ENCODE assay signal across 18 cellular contexts in genomic region chr6:18139935-18140621, GRCh38. TPM values are rescaled to one million over a fixed set of nuclear protein-coding genes. Genes with fewer than 3 reads are reported as not detected.
A peak's percentile ranks its signal among the peaks of the same experiment; 100 is the strongest.
DNase-seq lines count a peak whose midpoint lies in the region; ATAC-seq, FAIRE-seq and TF ChIP-seq lines count a peak whose summit lies in the region.
"Had no signal": no experiment of that assay in that cellular context is flagged by ENCODE, and none has a peak within 500 bp of the region (broad histone marks: within the 10 kb centered on the region; RNA-seq: fewer than 3 reads in every experiment).

No MANE protein-coding gene starts in this region.

- TF ChIP-seq POLR2A in K562 (conservative IDR thresholded peaks at IDR 0.05): no peak
- no peak for TF ChIP-seq POLR2A in GM12892 (IDR thresholded peaks at IDR 0.05; ENCODE audit: low read depth, low read length)
- TF ChIP-seq POLR2A in sigmoid colon (IDR thresholded peaks at IDR 0.05): no peak

- intact Hi-C loops in K562 (cut with micrococcal nuclease): no loop called here
- intact Hi-C loops in left colon (cut with DNase I, micrococcal nuclease): no loop called here
- intact Hi-C loops in activated naive CD4-positive, alpha-beta T cell treated with anti-CD3 and anti-CD28 coated beads for 36 hours (cut with micrococcal nuclease): no loop called here
- intact Hi-C loops in sigmoid colon (cut with DNase I): no loop called here

- H3K36me3 ChIP-seq in K562 (ENCODE audit: control insufficient read depth, insufficient read depth, low read length): peaks cover 74% of the 10 kb centered on the region
- H3K36me3 ChIP-seq in small intestine (ENCODE audit: control insufficient read depth in 2 of 2, insufficient read depth in 2 of 2, low read length in 2 of 2): peaks cover 10 to 21% of the 10 kb centered on the region in 2 donors
- H3K36me3 ChIP-seq in sigmoid colon: peaks cover 0 to 40% (median 11%) of the 10 kb centered on the region in 4 donors

- H3K4me3 ChIP-seq in K562 (no peak overlapping the region), small intestine (ENCODE audit: low read depth in 1 of 2, low read length in 2 of 2) (no peak overlapping the region), sigmoid colon (no peak overlapping the region)

- no peak for TF ChIP-seq CTCF in K562 (IDR thresholded peaks at IDR 0.05 in 2 of 3, conservative IDR thresholded peaks at IDR 0.05 in 1 of 3; ENCODE audit: insufficient read depth in 2 of 3, low read depth in 1 of 3, low read length in 3 of 3)
- no peak for TF ChIP-seq CTCF in sigmoid colon (IDR thresholded peaks at IDR 0.05)

- H2AFZ ChIP-seq in K562 (ENCODE audit: low read depth, low read length): no peak overlapping the region

- no TSS peak for BruUV-seq in K562 (replicated peaks; lab: Mats Ljungman, UMichigan)

- H3K9me3 ChIP-seq in K562 (replicated peaks; ENCODE audit: control insufficient read depth, insufficient read depth, low read depth, low read length) (no peaks in the 10 kb centered on the region), small intestine (ENCODE audit: control insufficient read depth, low read depth) (no peaks in the 10 kb centered on the region), sigmoid colon (no peaks in the 10 kb centered on the region)
- H3K9me3 ChIP-seq: Caco-2 had no signal

- FAIRE-seq in K562 (lab: Jason Lieb, UNC) (no peak), small intestine (lab: Jason Lieb, UNC) (no peak), GM12892 (lab: Jason Lieb, UNC) (no peak)
- FAIRE-seq: A204.1, D721Med, G401.6, GM12891, GM18507, H1 had no signal

- no peaks in the 10 kb centered on the region for H4K20me1 ChIP-seq in K562 (replicated peaks; ENCODE audit: control insufficient read depth, insufficient read depth, low read length)

- H3K27me3 ChIP-seq in K562 (ENCODE audit: control insufficient read depth in 2 of 2, insufficient read depth in 2 of 2, low read length in 2 of 2) (no peaks in the 10 kb centered on the region), small intestine (ENCODE audit: control insufficient read depth in 2 of 2, insufficient read depth in 2 of 2, low read length in 2 of 2) (no peaks in the 10 kb centered on the region), sigmoid colon (no peaks in the 10 kb centered on the region)

- TF ChIP-seq EP300 in K562 (IDR thresholded peaks at IDR 0.05; ENCODE audit: low read length): no peak
- no peak for TF ChIP-seq EP300 in sigmoid colon (IDR thresholded peaks at IDR 0.05)

- no peak overlapping the region for H3K4me2 ChIP-seq in K562 (ENCODE audit: insufficient read depth, low read length)

- in situ Hi-C loops in K562 (cut with MboI): no loop called here

- CTCF ChIA-PET in K562 (lab: Yijun Ruan, JAX; ENCODE audit: low intra/inter-chr PET ratio): no interaction called here
- CTCF ChIA-PET in activated naive CD4-positive, alpha-beta T cell treated with anti-CD3 and anti-CD28 coated beads for 36 hours (lab: Charles Lee): no interaction called here

- no peaks in the 10 kb centered on the region for H3K4me1 ChIP-seq in K562 (replicated peaks in 1 of 2; ENCODE audit: control insufficient read depth in 2 of 2, insufficient read depth in 2 of 2, low read length in 2 of 2)
- H3K4me1 ChIP-seq in small intestine (ENCODE audit: control insufficient read depth in 2 of 2, insufficient read depth in 1 of 2, low read depth in 1 of 2, low read length in 1 of 2): peaks cover 0 to 2% of the 10 kb centered on the region in 2 donors
- H3K4me1 ChIP-seq in sigmoid colon: no peaks in the 10 kb centered on the region
- H3K4me1 ChIP-seq: Caco-2 had no signal

- ATAC-seq in K562: no peak
- peak; percentile 75 for ATAC-seq in left colon
- ATAC-seq in GM19324 (IDR thresholded peaks at IDR 0.05; ENCODE audit: low FRiP score, unreplicated experiment): no peak

- H3K27ac Mint-ChIP-seq in activated naive CD4-positive, alpha-beta T cell treated with anti-CD3 and anti-CD28 coated beads for 36 hours: no peak overlapping the region
- H3K27ac Mint-ChIP-seq: CD4-positive, alpha-beta T cell had no signal

- H3K4me3 Mint-ChIP-seq in activated naive CD4-positive, alpha-beta T cell treated with anti-CD3 and anti-CD28 coated beads for 36 hours: no peak overlapping the region
- H3K4me3 Mint-ChIP-seq: CD4-positive, alpha-beta T cell; H9 had no signal

- H3K27ac ChIP-seq in K562 (ENCODE audit: extremely low read depth, low read depth, low read length) (no peak overlapping the region), small intestine (ENCODE audit: low read depth in 1 of 2, low read length in 1 of 2) (no peak overlapping the region), sigmoid colon (no peak overlapping the region)
- H3K27ac ChIP-seq: C4-2B had no signal

- peaks cover 21% of the 10 kb centered on the region for H3K36me3 Mint-ChIP-seq in activated naive CD4-positive, alpha-beta T cell treated with anti-CD3 and anti-CD28 coated beads for 36 hours (ENCODE audit: low read depth)

- no peaks in the 10 kb centered on the region for H3K27me3 Mint-ChIP-seq in activated naive CD4-positive, alpha-beta T cell treated with anti-CD3 and anti-CD28 coated beads for 36 hours (ENCODE audit: low read depth)
- H3K27me3 Mint-ChIP-seq: CD4-positive, alpha-beta T cell had no signal

- POLR2A ChIA-PET in K562 (lab: Yijun Ruan, JAX): interaction anchor here (1.1 to 1.2 kb wide), 2 partner anchors 13 to 19 kb away, joined by 4 read pairs; no protein-coding TSS in a partner anchor

- H3K9ac ChIP-seq in K562 (ENCODE audit: insufficient read depth in 1 of 2, low read depth in 2 of 2, low read length in 2 of 2): no peak overlapping the region

- H3K9me1 ChIP-seq in K562 (ENCODE audit: control insufficient read depth, insufficient read depth, low read length): no peaks in the 10 kb centered on the region

- TF ChIP-seq RAD21 in K562 (CRISPR knock-in tag; conservative IDR thresholded peaks at IDR 0.05 in 1 of 2, IDR thresholded peaks at IDR 0.05 in 1 of 2): no peak

- DNase-seq in K562 (ENCODE audit: extremely low read depth in 1 of 4, low spot score in 3 of 4) (no peak), left colon (peak in 1 of 2 donors; percentile 26), small intestine (peak; percentile 48), GM12892 (ENCODE audit: insufficient read length) (no peak), sigmoid colon (no peak)
- no peak for DNase-seq in activated naive CD4-positive, alpha-beta T cell treated with anti-CD3 and anti-CD28 coated beads for 36 hours
- DNase-seq: AML-193; Caco-2; CD4-positive, alpha-beta T cell; H9 had no signal

- no peaks in the 10 kb centered on the region for H3K79me2 ChIP-seq in K562 (ENCODE audit: control insufficient read depth, insufficient read depth, low read length)

- 81% methylated on average over 6 of the region's 6 CpGs for WGBS in K562 (ENCODE audit: insufficient coverage, low coverage, missing lambda C conversion rate)
- 35 to 71% (median 59%) methylated on average over 6 of the region's 6 CpGs for WGBS in small intestine, 3 donors
- WGBS in sigmoid colon, 2 donors: 24 to 78% methylated on average over 6 of the region's 6 CpGs

- no peaks in the 10 kb centered on the region for H3K9me3 Mint-ChIP-seq in activated naive CD4-positive, alpha-beta T cell treated with anti-CD3 and anti-CD28 coated beads for 36 hours
- H3K9me3 Mint-ChIP-seq: CD4-positive, alpha-beta T cell; H9 had no signal

- peaks cover 2% of the 10 kb centered on the region for H3K4me1 Mint-ChIP-seq in activated naive CD4-positive, alpha-beta T cell treated with anti-CD3 and anti-CD28 coated beads for 36 hours (ENCODE audit: low read depth)

RNA-seq across cellular contexts. Expression of gene TPMT, which starts 14.8 kb away (rescaled TPM):
- total RNA-seq in K562 (2011; cell fraction: chromatin; rRNA removed; ENCODE audit: low replicate concordance): 8.8 and 14.9 TPM in 2 replicates
- total RNA-seq in K562 (2011; cell fraction: nucleolus; rRNA removed): 6.3 and 6.7 TPM in 2 replicates
- total RNA-seq in K562 (2011; cell fraction: nucleoplasm; rRNA removed): 9.2 and 12.9 TPM in 2 replicates
- total RNA-seq in K562 (2014; rRNA removed): 26.1 and 26.2 TPM in 2 replicates
- total RNA-seq in K562 (2014; rRNA removed; fragmentation: Illumina TruSeq; extraction: Trizol): 48.0 and 52.2 TPM in 2 replicates
- 43.7 and 46.5 TPM in 2 replicates for total RNA-seq in K562 (2015; rRNA removed; fragmentation: Illumina TruSeq; extraction: Trizol)
- 24.2 and 24.5 TPM in 2 replicates for total RNA-seq in K562 (2021)
- 42.7 and 67.4 TPM in 2 replicates for polyA plus RNA-seq in K562 (2011; rRNA removed)
- polyA plus RNA-seq in K562 (2011; cell fraction: cytosol; rRNA removed): 20.1 and 30.5 TPM in 2 replicates
- 5.7 and 9.6 TPM in 2 replicates for polyA plus RNA-seq in K562 (2011; cell fraction: nucleus; rRNA removed)
- 36.9 and 50.3 TPM in 2 replicates for polyA plus RNA-seq in K562 (2012)
- polyA plus RNA-seq in K562 (2014; fragmentation: Illumina TruSeq; extraction: Trizol): 41.6 and 51.6 TPM in 2 replicates
- polyA plus RNA-seq in K562 (2014; fragmentation: Nextera tagmentation; extraction: Ambion mirVana): 10 to 100 TPM; 43.8 to 48.0 TPM
- 35.9 and 42.6 TPM in 2 replicates for polyA plus RNA-seq in K562 (2014; rRNA removed)
- 41.8 and 46.2 TPM in 2 replicates for polyA minus RNA-seq in K562 (2011; rRNA and poly(A)+ RNA removed)
- 7.1 and 14.4 TPM in 2 replicates for polyA minus RNA-seq in K562 (2011; cell fraction: cytosol; rRNA and poly(A)+ RNA removed)
- 3.6 and 6.4 TPM in 2 replicates for polyA minus RNA-seq in K562 (2011; cell fraction: nucleus; rRNA and poly(A)+ RNA removed)
- 10 to 100 TPM; 53.4 to 60.0 TPM for total RNA-seq in left colon
- 10 to 100 TPM; 27.8 to 74.8 (median 72.5) TPM for polyA plus RNA-seq in small intestine
- 11.5 TPM for polyA plus RNA-seq in GM12892 (2012; ENCODE audit: missing spikeins)
- total RNA-seq in activated naive CD4-positive, alpha-beta T cell treated with anti-CD3 and anti-CD28 coated beads for 36 hours: 1 to 10 TPM; 4.9 to 5.6 TPM
- total RNA-seq in sigmoid colon: 10 to 100 TPM in 2 of 4 donors, 1 to 10 TPM in 2; 6.6 to 11.1 (median 9.3) TPM
- 100 to 1,000 TPM in 1 of 3 donors, 10 to 100 TPM in 2; 45.7 to 131 (median 64.3) TPM for polyA plus RNA-seq in sigmoid colon

RNA-seq across cellular contexts. Expression of gene KDM1B, which starts 15.1 kb away (rescaled TPM):
- 27.5 and 41.4 TPM in 2 replicates for total RNA-seq in K562 (2011; cell fraction: chromatin; rRNA removed; ENCODE audit: low replicate concordance)
- 13.7 and 14.7 TPM in 2 replicates for total RNA-seq in K562 (2011; cell fraction: nucleolus; rRNA removed)
- 23.5 and 27.9 TPM in 2 replicates for total RNA-seq in K562 (2011; cell fraction: nucleoplasm; rRNA removed)
- 24.6 and 29.1 TPM in 2 replicates for total RNA-seq in K562 (2014; rRNA removed)
- 35.1 and 36.3 TPM in 2 replicates for total RNA-seq in K562 (2014; rRNA removed; fragmentation: Illumina TruSeq; extraction: Trizol)
- total RNA-seq in K562 (2015; rRNA removed; fragmentation: Illumina TruSeq; extraction: Trizol): 37.5 and 38.7 TPM in 2 replicates
- total RNA-seq in K562 (2021): 43.0 and 47.4 TPM in 2 replicates
- 40.5 and 58.9 TPM in 2 replicates for polyA plus RNA-seq in K562 (2011; rRNA removed)
- 32.8 and 37.0 TPM in 2 replicates for polyA plus RNA-seq in K562 (2011; cell fraction: cytosol; rRNA removed)
- 20.4 and 20.6 TPM in 2 replicates for polyA plus RNA-seq in K562 (2011; cell fraction: nucleus; rRNA removed)
- 40.5 and 40.6 TPM in 2 replicates for polyA plus RNA-seq in K562 (2012)
- polyA plus RNA-seq in K562 (2014; fragmentation: Illumina TruSeq; extraction: Trizol): 34.9 and 46.1 TPM in 2 replicates
- 1 to 10 TPM; 1.4 to 1.7 TPM for polyA plus RNA-seq in K562 (2014; fragmentation: Nextera tagmentation; extraction: Ambion mirVana)
- 29.0 and 33.8 TPM in 2 replicates for polyA plus RNA-seq in K562 (2014; rRNA removed)
- 92.3 and 93.1 TPM in 2 replicates for polyA minus RNA-seq in K562 (2011; rRNA and poly(A)+ RNA removed)
- 33.8 and 36.1 TPM in 2 replicates for polyA minus RNA-seq in K562 (2011; cell fraction: cytosol; rRNA and poly(A)+ RNA removed)
- polyA minus RNA-seq in K562 (2011; cell fraction: nucleus; rRNA and poly(A)+ RNA removed): 13.2 and 20.1 TPM in 2 replicates
- total RNA-seq in left colon: 10 to 100 TPM; 33.7 to 38.3 TPM
- polyA plus RNA-seq in small intestine: 10 to 100 TPM in 1 of 3 donors, 1 to 10 TPM in 2; 7.0 to 10.1 (median 9.2) TPM
- polyA plus RNA-seq in GM12892 (2012; ENCODE audit: missing spikeins): 13.7 TPM
- 10 to 100 TPM; 14.4 to 15.2 TPM for total RNA-seq in activated naive CD4-positive, alpha-beta T cell treated with anti-CD3 and anti-CD28 coated beads for 36 hours
- total RNA-seq in sigmoid colon: 10 to 100 TPM; 10.2 to 14.3 (median 12.2) TPM
- 10 to 100 TPM; 11.4 to 32.8 (median 18.8) TPM for polyA plus RNA-seq in sigmoid colon

RNA-seq across cellular contexts. Expression of gene NHLRC1, which starts 17.6 kb away (rescaled TPM):
- total RNA-seq in K562 (2011; cell fraction: chromatin; rRNA removed; ENCODE audit: low replicate concordance): not detected in 2 replicates
- not detected in 2 replicates for total RNA-seq in K562 (2011; cell fraction: nucleolus; rRNA removed)
- not detected in 2 replicates for total RNA-seq in K562 (2011; cell fraction: nucleoplasm; rRNA removed)
- total RNA-seq in K562 (2014; rRNA removed) (not detected in 2 replicates), K562 (2014; rRNA removed; fragmentation: Illumina TruSeq; extraction: Trizol) (not detected in 2 replicates), K562 (2015; rRNA removed; fragmentation: Illumina TruSeq; extraction: Trizol) (not detected in 2 replicates), K562 (2021) (not detected in 2 replicates), left colon (1 to 10 TPM; 2.3 TPM), sigmoid colon (1 to 10 TPM; 1.2 to 1.9 (median 1.5) TPM)
- polyA plus RNA-seq in K562 (2011; rRNA removed) (not detected in 2 replicates), K562 (2014; fragmentation: Illumina TruSeq; extraction: Trizol) (not detected in 2 replicates), K562 (2014; fragmentation: Nextera tagmentation; extraction: Ambion mirVana) (not detected), K562 (2014; rRNA removed) (not detected in 2 replicates), small intestine (1 to 10 TPM; 1.1 to 5.2 (median 1.9) TPM), sigmoid colon (1 to 10 TPM; 1.2 to 3.0 (median 2.4) TPM)
- polyA plus RNA-seq in K562 (2011; cell fraction: cytosol; rRNA removed): not detected in 2 replicates
- not detected in 2 replicates for polyA plus RNA-seq in K562 (2011; cell fraction: nucleus; rRNA removed)
- not detected in 2 replicates for polyA plus RNA-seq in K562 (2012)
- polyA minus RNA-seq in K562 (2011; rRNA and poly(A)+ RNA removed): not detected in 2 replicates
- polyA minus RNA-seq in K562 (2011; cell fraction: cytosol; rRNA and poly(A)+ RNA removed): not detected in 2 replicates
- not detected in 2 replicates for polyA minus RNA-seq in K562 (2011; cell fraction: nucleus; rRNA and poly(A)+ RNA removed)
- 0.45 TPM for polyA plus RNA-seq in GM12892 (2012; ENCODE audit: missing spikeins)
- total RNA-seq in activated naive CD4-positive, alpha-beta T cell treated with anti-CD3 and anti-CD28 coated beads for 36 hours: under 1 TPM; 0.10 to 0.25 TPM
